2 cellular contexts compared by ENCODE assay signal in the genomic region with DNA sequence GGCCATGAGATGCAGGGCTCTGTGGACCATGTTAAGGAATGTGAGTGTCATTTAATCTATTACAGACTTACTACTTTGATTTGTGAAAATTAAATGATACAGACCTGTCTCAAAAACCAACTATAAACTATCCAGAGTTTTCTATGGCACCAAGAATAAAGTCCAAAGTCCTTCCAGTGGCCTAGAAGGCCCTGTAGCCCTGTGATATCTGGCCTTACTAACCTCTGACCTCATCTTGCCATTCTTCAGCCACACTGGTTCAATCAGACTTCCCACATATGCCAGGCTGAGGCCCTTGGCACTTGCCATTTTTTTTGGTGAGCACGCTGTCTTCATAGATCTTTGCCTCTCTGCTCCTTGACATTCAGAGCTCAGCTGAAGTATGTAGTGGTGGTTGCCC.
A peak's percentile ranks its signal among the peaks of the same experiment; 100 is the strongest.
TF ChIP-seq lines count a peak whose summit lies in the region.

No MANE protein-coding gene starts in this region.

TF ChIP-seq in liver, 16 proteins besides CTCF, POLR2A, EP300 and RAD21:
- TF ChIP-seq NR2F2 (IDR thresholded peaks at IDR 0.05) (peak; percentile 54), HNF4A (conservative IDR thresholded peaks at IDR 0.05) (peak; percentile 42 to 76), TAF1 (conservative IDR thresholded peaks at IDR 0.05) (no peak), FOXA2 (IDR thresholded peaks at IDR 0.05) (no peak), RXRA (IDR thresholded peaks at IDR 0.05) (peak in 1 of 2 donors; percentile 75)
- TF ChIP-seq, protein P1, sequence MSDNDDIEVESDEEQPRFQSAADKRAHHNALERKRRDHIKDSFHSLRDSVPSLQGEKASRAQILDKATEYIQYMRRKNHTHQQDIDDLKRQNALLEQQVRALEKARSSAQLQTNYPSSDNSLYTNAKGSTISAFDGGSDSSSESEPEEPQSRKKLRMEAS (IDR thresholded peaks at IDR 0.05), result no peak
- TF ChIP-seq, protein P2, sequence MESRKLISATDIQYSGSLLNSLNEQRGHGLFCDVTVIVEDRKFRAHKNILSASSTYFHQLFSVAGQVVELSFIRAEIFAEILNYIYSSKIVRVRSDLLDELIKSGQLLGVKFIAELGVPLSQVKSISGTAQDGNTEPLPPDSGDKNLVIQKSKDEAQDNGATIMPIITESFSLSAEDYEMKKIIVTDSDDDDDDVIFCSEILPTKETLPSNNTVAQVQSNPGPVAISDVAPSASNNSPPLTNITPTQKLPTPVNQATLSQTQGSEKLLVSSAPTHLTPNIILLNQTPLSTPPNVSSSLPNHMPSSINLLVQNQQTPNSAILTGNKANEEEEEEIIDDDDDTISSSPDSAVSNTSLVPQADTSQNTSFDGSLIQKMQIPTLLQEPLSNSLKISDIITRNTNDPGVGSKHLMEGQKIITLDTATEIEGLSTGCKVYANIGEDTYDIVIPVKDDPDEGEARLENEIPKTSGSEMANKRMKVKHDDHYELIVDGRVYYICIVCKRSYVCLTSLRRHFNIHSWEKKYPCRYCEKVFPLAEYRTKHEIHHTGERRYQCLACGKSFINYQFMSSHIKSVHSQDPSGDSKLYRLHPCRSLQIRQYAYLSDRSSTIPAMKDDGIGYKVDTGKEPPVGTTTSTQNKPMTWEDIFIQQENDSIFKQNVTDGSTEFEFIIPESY (IDR thresholded peaks at IDR 0.05), result no peak
- TF ChIP-seq, protein P3, sequence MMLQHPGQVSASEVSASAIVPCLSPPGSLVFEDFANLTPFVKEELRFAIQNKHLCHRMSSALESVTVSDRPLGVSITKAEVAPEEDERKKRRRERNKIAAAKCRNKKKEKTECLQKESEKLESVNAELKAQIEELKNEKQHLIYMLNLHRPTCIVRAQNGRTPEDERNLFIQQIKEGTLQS (IDR thresholded peaks at IDR 0.05), result no peak
- TF ChIP-seq, protein P4, sequence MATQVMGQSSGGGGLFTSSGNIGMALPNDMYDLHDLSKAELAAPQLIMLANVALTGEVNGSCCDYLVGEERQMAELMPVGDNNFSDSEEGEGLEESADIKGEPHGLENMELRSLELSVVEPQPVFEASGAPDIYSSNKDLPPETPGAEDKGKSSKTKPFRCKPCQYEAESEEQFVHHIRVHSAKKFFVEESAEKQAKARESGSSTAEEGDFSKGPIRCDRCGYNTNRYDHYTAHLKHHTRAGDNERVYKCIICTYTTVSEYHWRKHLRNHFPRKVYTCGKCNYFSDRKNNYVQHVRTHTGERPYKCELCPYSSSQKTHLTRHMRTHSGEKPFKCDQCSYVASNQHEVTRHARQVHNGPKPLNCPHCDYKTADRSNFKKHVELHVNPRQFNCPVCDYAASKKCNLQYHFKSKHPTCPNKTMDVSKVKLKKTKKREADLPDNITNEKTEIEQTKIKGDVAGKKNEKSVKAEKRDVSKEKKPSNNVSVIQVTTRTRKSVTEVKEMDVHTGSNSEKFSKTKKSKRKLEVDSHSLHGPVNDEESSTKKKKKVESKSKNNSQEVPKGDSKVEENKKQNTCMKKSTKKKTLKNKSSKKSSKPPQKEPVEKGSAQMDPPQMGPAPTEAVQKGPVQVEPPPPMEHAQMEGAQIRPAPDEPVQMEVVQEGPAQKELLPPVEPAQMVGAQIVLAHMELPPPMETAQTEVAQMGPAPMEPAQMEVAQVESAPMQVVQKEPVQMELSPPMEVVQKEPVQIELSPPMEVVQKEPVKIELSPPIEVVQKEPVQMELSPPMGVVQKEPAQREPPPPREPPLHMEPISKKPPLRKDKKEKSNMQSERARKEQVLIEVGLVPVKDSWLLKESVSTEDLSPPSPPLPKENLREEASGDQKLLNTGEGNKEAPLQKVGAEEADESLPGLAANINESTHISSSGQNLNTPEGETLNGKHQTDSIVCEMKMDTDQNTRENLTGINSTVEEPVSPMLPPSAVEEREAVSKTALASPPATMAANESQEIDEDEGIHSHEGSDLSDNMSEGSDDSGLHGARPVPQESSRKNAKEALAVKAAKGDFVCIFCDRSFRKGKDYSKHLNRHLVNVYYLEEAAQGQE (IDR thresholded peaks at IDR 0.05), result no peak

TF ChIP-seq in HepG2, 621 proteins besides CTCF, POLR2A, EP300 and RAD21:
- TF ChIP-seq, protein P5, sequence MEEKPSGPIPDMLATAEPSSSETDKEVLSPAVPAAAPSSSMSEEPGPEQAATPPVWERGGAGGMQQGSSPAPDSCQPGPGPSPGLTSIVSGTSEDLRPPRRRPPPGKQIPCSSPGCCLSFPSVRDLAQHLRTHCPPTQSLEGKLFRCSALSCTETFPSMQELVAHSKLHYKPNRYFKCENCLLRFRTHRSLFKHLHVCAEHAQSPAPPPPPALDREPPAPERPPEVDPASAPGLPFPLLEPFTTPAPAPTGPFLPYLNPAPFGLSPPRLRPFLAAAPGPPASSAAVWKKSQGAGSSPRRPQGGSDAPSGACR (CRISPR knock-in tag; IDR thresholded peaks at IDR 0.05), result no peak
- TF ChIP-seq, protein P6, sequence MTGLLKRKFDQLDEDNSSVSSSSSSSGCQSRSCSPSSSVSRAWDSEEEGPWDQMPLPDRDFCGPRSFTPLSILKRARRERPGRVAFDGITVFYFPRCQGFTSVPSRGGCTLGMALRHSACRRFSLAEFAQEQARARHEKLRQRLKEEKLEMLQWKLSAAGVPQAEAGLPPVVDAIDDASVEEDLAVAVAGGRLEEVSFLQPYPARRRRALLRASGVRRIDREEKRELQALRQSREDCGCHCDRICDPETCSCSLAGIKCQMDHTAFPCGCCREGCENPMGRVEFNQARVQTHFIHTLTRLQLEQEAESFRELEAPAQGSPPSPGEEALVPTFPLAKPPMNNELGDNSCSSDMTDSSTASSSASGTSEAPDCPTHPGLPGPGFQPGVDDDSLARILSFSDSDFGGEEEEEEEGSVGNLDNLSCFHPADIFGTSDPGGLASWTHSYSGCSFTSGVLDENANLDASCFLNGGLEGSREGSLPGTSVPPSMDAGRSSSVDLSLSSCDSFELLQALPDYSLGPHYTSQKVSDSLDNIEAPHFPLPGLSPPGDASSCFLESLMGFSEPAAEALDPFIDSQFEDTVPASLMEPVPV (CRISPR knock-in tag; IDR thresholded peaks at IDR 0.05), result no peak
- TF ChIP-seq ZNF431 (CRISPR knock-in tag; IDR thresholded peaks at IDR 0.05; ENCODE audit: borderline replicate concordance, low read depth) (no peak), DNMT3B (CRISPR knock-in tag; conservative IDR thresholded peaks at IDR 0.05) (no peak)
